In the genomic region with DNA sequence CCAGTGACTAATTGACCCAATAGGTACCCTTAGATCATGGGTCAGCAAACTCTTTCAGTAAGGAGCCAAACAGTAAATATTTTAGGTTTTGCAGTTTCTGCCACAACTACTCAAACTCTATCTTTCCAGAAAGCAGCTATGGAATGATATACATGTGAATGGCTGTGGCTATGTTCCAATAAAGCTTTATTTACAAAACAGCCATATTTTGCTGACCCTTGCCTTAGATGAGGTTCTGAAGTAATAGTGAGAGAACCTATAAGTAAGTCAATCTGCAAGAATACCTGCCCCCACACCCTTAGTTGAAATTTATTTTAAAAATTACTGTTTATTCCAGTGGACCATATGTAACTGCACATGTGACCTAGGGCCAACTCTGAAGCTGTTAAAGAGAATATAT, we compare ENCODE assay signal across 18 cellular contexts.
"Had no signal": no experiment of that assay in that cellular context is flagged by ENCODE, and none has a peak within 500 bp of the region (broad histone marks: within the 10 kb centered on the region; RNA-seq: fewer than 3 reads in every experiment).

No MANE protein-coding gene starts in this region.

- FAIRE-seq: colon had no signal

- H3K9me3 ChIP-seq: spleen, testis had no signal

- H3K27me3 ChIP-seq: spleen, testis had no signal

- H3K4me1 ChIP-seq: spleen, testis had no signal

- H3K27ac ChIP-seq: spleen, testis had no signal

- H3K36me3 ChIP-seq: spleen had no signal

- H3K4me3 ChIP-seq: lung, spleen, testis had no signal

- DNase-seq: activated CD4-positive, alpha-beta T cell treated with anti-CD3 and anti-CD28 coated beads, Interleukin-2, amount 10 ng/mL, durations not matched to agents 7 days and 5 days; activated CD8-positive, alpha-beta T cell treated with anti-CD3 and anti-CD28 coated beads, Interleukin-2, amount 10 ng/mL, durations not matched to agents 7 days and 5 days; activated naive CD4-positive, alpha-beta T cell treated with Interleukin-2 at 50 U/mL for 16 hours; activated naive CD8-positive, alpha-beta T cell treated with anti-CD3 and anti-CD28 coated beads, Interleukin-2, amount 10 ng/mL, durations not matched to agents 7 days and 5 days; activated T-cell treated with anti-CD3 and anti-CD28 coated beads, Interleukin-2, amount 50 U/mL, for 24 hours; amygdala; caudate nucleus; head of caudate nucleus; midbrain; occipital lobe; right cardiac atrium; spleen; stimulated activated CD4-positive, alpha-beta T cell treated with anti-CD3 and anti-CD28 coated beads, Interleukin-4, amount 100 ng/mL, for 4 hours; testis had no signal

- ATAC-seq: activated CD4-positive, CD25-positive, alpha-beta regulatory T cell treated with anti-CD3 and anti-CD28 coated beads, Interleukin-2, amount 50 U/mL, for 24 hours; activated CD8-positive, alpha-beta T cell treated with anti-CD3 and anti-CD28 coated beads, Interleukin-2, amount 10 ng/mL, durations not matched to agents 7 days and 5 days; right cardiac atrium; stimulated activated memory B cell treated with anti-CD40 and anti-IgM and Interleukin-4, amounts not matched to agents 10 μg/mL and 1 μg/mL and 100 μg/mL, for 72 hours had no signal
